ENCODE assay signal across 1 cellular context in the genomic region with DNA sequence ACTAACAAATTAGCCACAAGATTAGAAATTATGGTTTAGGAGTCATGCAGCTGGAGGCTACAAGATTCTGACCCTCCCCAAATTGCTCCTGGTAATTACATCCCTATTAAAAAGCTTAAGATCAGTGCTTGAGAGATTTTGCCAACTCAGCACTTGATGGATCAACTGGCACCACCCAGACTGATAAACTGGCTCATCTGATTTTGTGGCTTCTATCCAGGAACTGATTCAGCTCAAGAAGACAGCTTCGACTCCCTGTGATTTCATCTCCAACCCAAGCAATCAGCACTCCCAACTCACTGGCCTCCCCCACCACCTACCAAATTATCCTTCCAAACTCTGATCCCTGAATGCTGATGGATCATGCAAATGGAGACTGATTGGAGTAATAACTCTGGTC.
TF ChIP-seq lines count a peak whose summit lies in the region.

No MANE protein-coding gene starts in this region.

TF ChIP-seq in K562, 482 proteins besides CTCF, POLR2A, EP300 and RAD21 (continued from another document):
- TF ChIP-seq C11orf30 (IDR thresholded peaks at IDR 0.05; ENCODE audit: low read depth) = peak; percentile 60
- no peak for TF ChIP-seq SETDB1 (IDR thresholded peaks at IDR 0.05; ENCODE audit: low read length)
- TF ChIP-seq TEAD1 (CRISPR knock-in tag; IDR thresholded peaks at IDR 0.05) = no peak
- TF ChIP-seq ZNF316 (IDR thresholded peaks at IDR 0.05) = peak; percentile 69
- no peak for TF ChIP-seq FOXM1 (IDR thresholded peaks at IDR 0.05; ENCODE audit: low read depth)
- TF ChIP-seq FOXM1 (CRISPR knock-in tag; IDR thresholded peaks at IDR 0.05; ENCODE audit: low read depth) = no peak
- no peak for TF ChIP-seq SMAD1 (IDR thresholded peaks at IDR 0.05; ENCODE audit: low read depth, low read length, partially characterized antibody)
- TF ChIP-seq NRF1 (conservative IDR thresholded peaks at IDR 0.05 in 1 of 2, IDR thresholded peaks at IDR 0.05 in 1 of 2) = no peak
- no peak for TF ChIP-seq PCBP1 (IDR thresholded peaks at IDR 0.05; ENCODE audit: low read depth, low read length, poor library complexity, severe bottlenecking)
- no peak for TF ChIP-seq POLR2G (IDR thresholded peaks at IDR 0.05; ENCODE audit: low read depth, low read length)
- TF ChIP-seq JUND (IDR thresholded peaks at IDR 0.05; ENCODE audit: borderline replicate concordance, low read depth, low read length) = no peak
- no peak for TF ChIP-seq JUND (tag; IDR thresholded peaks at IDR 0.05; ENCODE audit: borderline replicate concordance, low read depth, low read length)
- TF ChIP-seq KDM5B (IDR thresholded peaks at IDR 0.05; ENCODE audit: insufficient replicate concordance, low read depth, low read length) = no peak
- no peak for TF ChIP-seq HEY1 (CRISPR knock-in tag; IDR thresholded peaks at IDR 0.05; ENCODE audit: borderline replicate concordance)
- no peak for TF ChIP-seq CREBBP (IDR thresholded peaks at IDR 0.05; ENCODE audit: low read depth, low read length)
- TF ChIP-seq ZNF224 (CRISPR knock-in tag; IDR thresholded peaks at IDR 0.05) = no peak
- no peak for TF ChIP-seq GATAD2B (IDR thresholded peaks at IDR 0.05; ENCODE audit: borderline replicate concordance)
- no peak for TF ChIP-seq TFAM (CRISPR knock-in tag; conservative IDR thresholded peaks at IDR 0.05)
- no peak for TF ChIP-seq ZNF639 (CRISPR knock-in tag; conservative IDR thresholded peaks at IDR 0.05 in 1 of 2, IDR thresholded peaks at IDR 0.05 in 1 of 2)
- no peak for TF ChIP-seq SRSF9 (IDR thresholded peaks at IDR 0.05; ENCODE audit: borderline replicate concordance, low read depth, low read length)
- peak; percentile 60 for TF ChIP-seq MAFK (IDR thresholded peaks at IDR 0.05; ENCODE audit: low read length)
TF ChIP-seq in K562: peak in this region for 5.
